In genomic region chr1:144413404-144414118, GRCh38 we compare ENCODE assay signal across 8 cellular contexts. TPM values are rescaled to one million over a fixed set of nuclear protein-coding genes. Genes with fewer than 3 reads are reported as not detected.
A peak's percentile ranks its signal among the peaks of the same experiment; 100 is the strongest.
DNase-seq lines count a peak whose midpoint lies in the region; ATAC-seq and TF ChIP-seq lines count a peak whose summit lies in the region.
"Not testable (repeated sequence)": the region's sequence is repeated elsewhere in the genome, so short reads cannot be mapped to it uniquely, and the experiment has no call there.

No MANE protein-coding gene starts in this region.

- not testable (repeated sequence) for H3K36me3 ChIP-seq in HEK293 (ENCODE audit: control insufficient read depth in 2 of 2, insufficient read depth in 1 of 2, low read length in 2 of 2); Peyer's patch; ectodermal cell (ENCODE audit: control insufficient read depth, insufficient read depth, low read length); hepatocyte (replicated peaks; ENCODE audit: insufficient read depth, low read depth)

- POLR2A ChIA-PET in CD4-positive, alpha-beta T cell (lab: Charles Lee); HEK293 (lab: Yijun Ruan, JAX): not testable (repeated sequence)

- peaks cover 15% of the 10 kb centered on the region for H3K36me3 Mint-ChIP-seq in CD4-positive, alpha-beta T cell (ENCODE audit: low read depth)
- not testable (repeated sequence) for H3K36me3 Mint-ChIP-seq in activated naive CD4-positive, alpha-beta T cell treated with anti-CD3 and anti-CD28 coated beads for 36 hours (ENCODE audit: low read depth); neural crest cell (ENCODE audit: low read depth)

- peak overlapping the region; percentile 99 for H3K27ac Mint-ChIP-seq in CD4-positive, alpha-beta T cell
- H3K27ac Mint-ChIP-seq in activated naive CD4-positive, alpha-beta T cell treated with anti-CD3 and anti-CD28 coated beads for 36 hours, result peak overlapping the region; percentile 94
- peak overlapping the region; percentile 97 for H3K27ac Mint-ChIP-seq in neural crest cell (ENCODE audit: unreplicated experiment)

- not testable (repeated sequence) for H3K9me3 ChIP-seq in CD4-positive, alpha-beta T cell (ENCODE audit: control insufficient read depth, low read length); HEK293 (ENCODE audit: control insufficient read depth, insufficient read depth, low read depth, low read length); Peyer's patch; ectodermal cell (ENCODE audit: control insufficient read depth, low read length); hepatocyte (ENCODE audit: low read depth)

- not testable (repeated sequence) for H3K27me3 Mint-ChIP-seq in CD4-positive, alpha-beta T cell; activated naive CD4-positive, alpha-beta T cell treated with anti-CD3 and anti-CD28 coated beads for 36 hours (ENCODE audit: low read depth); neural crest cell (ENCODE audit: low read depth)

- CTCF ChIA-PET in CD4-positive, alpha-beta T cell (lab: Charles Lee); HEK293 (lab: Yijun Ruan, JAX); activated naive CD4-positive, alpha-beta T cell treated with anti-CD3 and anti-CD28 coated beads for 36 hours (lab: Charles Lee): not testable (repeated sequence)

- not testable (repeated sequence) for H3K4me1 Mint-ChIP-seq in CD4-positive, alpha-beta T cell (ENCODE audit: low read depth); activated naive CD4-positive, alpha-beta T cell treated with anti-CD3 and anti-CD28 coated beads for 36 hours (ENCODE audit: low read depth)
- H3K4me1 Mint-ChIP-seq in neural crest cell, result peaks cover 15% of the 10 kb centered on the region

- ATAC-seq in CD4-positive, alpha-beta T cell (ENCODE audit: poor library complexity), result peak; percentile 28
- peak; percentile 1 for ATAC-seq in stimulated activated naive CD8-positive, alpha-beta T cell treated with anti-CD3 and anti-CD28 coated beads, Interleukin-15, Interleukin-2, amounts not matched to agents 100 U/mL and 50 U/mL, for 24 hours

- not testable (repeated sequence) for H3K4me1 ChIP-seq in HEK293 (ENCODE audit: control insufficient read depth, insufficient read depth, low read length); Peyer's patch; ectodermal cell (ENCODE audit: control insufficient read depth, insufficient read depth, low read length); hepatocyte (ENCODE audit: insufficient read depth)

- not testable (repeated sequence) for H3K9me2 ChIP-seq in hepatocyte (replicated peaks; ENCODE audit: insufficient read depth)

- not testable (repeated sequence) for TF ChIP-seq CTCF in CD4-positive, alpha-beta T cell (IDR thresholded peaks at IDR 0.05); HEK293 (tag by site-specific recombination; IDR thresholded peaks at IDR 0.05); Peyer's patch (IDR thresholded peaks at IDR 0.05); hepatocyte (IDR thresholded peaks at IDR 0.05; ENCODE audit: poor library complexity); neural crest cell (conservative IDR thresholded peaks at IDR 0.05)

- DNase-seq in CD4-positive, alpha-beta T cell; Peyer's patch; hepatocyte (ENCODE audit: low spot score); neural crest cell (ENCODE audit: low read depth, low spot score); stimulated activated naive CD8-positive, alpha-beta T cell treated with anti-CD3 and anti-CD28 coated beads, Interleukin-15, Interleukin-2, amounts not matched to agents 100 U/mL and 50 U/mL, for 24 hours: not testable (repeated sequence)
- peak; percentile 19 for DNase-seq in activated naive CD4-positive, alpha-beta T cell treated with anti-CD3 and anti-CD28 coated beads for 36 hours

- not testable (repeated sequence) for TF ChIP-seq POLR2A in Peyer's patch (IDR thresholded peaks at IDR 0.05)

- peak overlapping the region; percentile 96 for H3K4me3 Mint-ChIP-seq in CD4-positive, alpha-beta T cell
- H3K4me3 Mint-ChIP-seq in activated naive CD4-positive, alpha-beta T cell treated with anti-CD3 and anti-CD28 coated beads for 36 hours, result peak overlapping the region; percentile 98
- peak overlapping the region; percentile 89 for H3K4me3 Mint-ChIP-seq in neural crest cell

- WGBS in ectodermal cell, 2 experiments, result 51 to 55% methylated on average over 6 to 7 of the region's 26 CpGs
- 49% methylated on average over 10 of the region's 26 CpGs for WGBS in hepatocyte (ENCODE audit: low lambda C conversion rate, missing lambda C conversion rate)

- H2AFZ ChIP-seq in hepatocyte, result not testable (repeated sequence)

- H4K20me1 ChIP-seq in hepatocyte (ENCODE audit: insufficient read depth, poor library complexity, severe bottlenecking), result not testable (repeated sequence)

- H3K4me3 ChIP-seq in HEK293 (ENCODE audit: low read depth, low read length) (peak overlapping the region; percentile 35), Peyer's patch (peak overlapping the region; percentile 41 to 61 (median 50)), ectodermal cell (ENCODE audit: insufficient read depth, low read depth, low read length) (peak overlapping the region; percentile 35), hepatocyte (peak overlapping the region; percentile 34)

- H3K79me2 ChIP-seq in hepatocyte, result not testable (repeated sequence)

- intact Hi-C loops in CD4-positive, alpha-beta T cell (cut with DNase I, micrococcal nuclease); activated naive CD4-positive, alpha-beta T cell treated with anti-CD3 and anti-CD28 coated beads for 36 hours (cut with micrococcal nuclease): not testable (repeated sequence)

- peak overlapping the region; percentile 46 for H3K27ac ChIP-seq in CD4-positive, alpha-beta T cell (ENCODE audit: low read depth, low read length)
- H3K27ac ChIP-seq in HEK293 (ENCODE audit: extremely low read depth, low read depth, low read length) (peak overlapping the region; percentile 84; the same call in 1 of the 2 replicates), Peyer's patch (peak overlapping the region in 2 of 4 donors; percentile 75 to 78), hepatocyte (peak overlapping the region; percentile 79)
- H3K27ac ChIP-seq in ectodermal cell (ENCODE audit: insufficient read depth, low read depth, low read length, poor library complexity, severe bottlenecking), result not testable (repeated sequence)

- H3K4me2 ChIP-seq in hepatocyte, result peak overlapping the region; percentile 74

- H3K9me3 Mint-ChIP-seq in CD4-positive, alpha-beta T cell; activated naive CD4-positive, alpha-beta T cell treated with anti-CD3 and anti-CD28 coated beads for 36 hours; neural crest cell: not testable (repeated sequence)

- H3K27me3 ChIP-seq in CD4-positive, alpha-beta T cell (ENCODE audit: control insufficient read depth, insufficient read depth, low read length); Peyer's patch; ectodermal cell (ENCODE audit: control insufficient read depth, insufficient read depth, low read length, poor library complexity, severe bottlenecking); hepatocyte: not testable (repeated sequence)

RNA-seq across cellular contexts. Expression of gene PPIAL4E, which starts 40.1 kb away (rescaled TPM):
- not detected for total RNA-seq in CD4-positive, alpha-beta T cell
- total RNA-seq in Peyer's patch, result not detected
- not detected for total RNA-seq in activated naive CD4-positive, alpha-beta T cell treated with anti-CD3 and anti-CD28 coated beads for 36 hours
- polyA plus RNA-seq in ectodermal cell (2013, experiment 1 of 4), result not detected
- polyA plus RNA-seq in ectodermal cell (2013, experiment 2 of 4), result not detected
- polyA plus RNA-seq in ectodermal cell (2013, experiment 3 of 4), result not detected
- not detected for polyA plus RNA-seq in ectodermal cell (2013, experiment 4 of 4)
- not detected in 2 replicates for total RNA-seq in hepatocyte
- not detected in 2 replicates for polyA plus RNA-seq in hepatocyte
- total RNA-seq in neural crest cell, result not detected in 2 replicates

RNA-seq across cellular contexts. Expression of gene NBPF15, which starts 47.9 kb away (rescaled TPM):
- 10 to 100 TPM; 85.3 to 89.5 TPM for total RNA-seq in CD4-positive, alpha-beta T cell
- total RNA-seq in Peyer's patch (10 to 100 TPM; 11.0 to 65.2 (median 22.2) TPM), hepatocyte (29.6 and 30.1 TPM in 2 replicates), neural crest cell (65.7 and 68.1 TPM in 2 replicates)
- total RNA-seq in activated naive CD4-positive, alpha-beta T cell treated with anti-CD3 and anti-CD28 coated beads for 36 hours, result 10 to 100 TPM; 47.0 to 48.4 TPM
- 41.3 TPM for polyA plus RNA-seq in ectodermal cell (2013, experiment 1 of 4)
- 33.5 TPM for polyA plus RNA-seq in ectodermal cell (2013, experiment 2 of 4)
- 32.6 TPM for polyA plus RNA-seq in ectodermal cell (2013, experiment 3 of 4)
- 32.4 TPM for polyA plus RNA-seq in ectodermal cell (2013, experiment 4 of 4)
- 22.2 and 31.3 TPM in 2 replicates for polyA plus RNA-seq in hepatocyte
